Comparison of ENCODE assay signal across 1 cellular context in genomic region chr1:35554261-35555211, GRCh38.
TF ChIP-seq lines count a peak whose summit lies in the region.

No MANE protein-coding gene starts in this region.

TF ChIP-seq in GM12878, 131 proteins besides CTCF, POLR2A, EP300 and RAD21:
- TF ChIP-seq HDGF (IDR thresholded peaks at IDR 0.05) (no peak), KDM1A (IDR thresholded peaks at IDR 0.05; ENCODE audit: borderline replicate concordance) (no peak), CBX3 (IDR thresholded peaks at IDR 0.05; ENCODE audit: borderline replicate concordance, low read depth) (no peak), MLLT1 (IDR thresholded peaks at IDR 0.05) (no peak), SRF (IDR thresholded peaks at IDR 0.05; ENCODE audit: low read depth in 2 of 2, low read length in 2 of 2) (no peak), ZNF592 (IDR thresholded peaks at IDR 0.05) (no peak), STAT3 (IDR thresholded peaks at IDR 0.05; ENCODE audit: low read depth, low read length) (no peak), SKIL (IDR thresholded peaks at IDR 0.05; ENCODE audit: low read depth, poor library complexity, severe bottlenecking) (no peak), YY1 (IDR thresholded peaks at IDR 0.05; ENCODE audit: low read depth, low read length) (no peak), REST (IDR thresholded peaks at IDR 0.05; ENCODE audit: low read depth, low read length) (no peak), SP1 (IDR thresholded peaks at IDR 0.05; ENCODE audit: low read depth, low read length) (no peak), IRF5 (IDR thresholded peaks at IDR 0.05; ENCODE audit: borderline replicate concordance) (no peak)
